Comparison of ENCODE assay signal across 10 cellular contexts in genomic region chr19:11538232-11539036, GRCh38. TPM values are rescaled to one million over a fixed set of nuclear protein-coding genes. Genes with fewer than 3 reads are reported as not detected.
DNase-seq lines count a peak whose midpoint lies in the region; ATAC-seq and TF ChIP-seq lines count a peak whose summit lies in the region.
"Had no signal": no experiment of that assay in that cellular context is flagged by ENCODE, and none has a peak within 500 bp of the region (broad histone marks: within the 10 kb centered on the region; RNA-seq: fewer than 3 reads in every experiment).

Gene CNN1, plus strand, starts transcription at chr19:11538851. Its CDS starts 77 bp downstream, at chr19:11538928.

- H3K36me3 ChIP-seq in mesenchymal stem cell (ENCODE audit: control insufficient read depth in 1 of 2, insufficient read depth in 2 of 2, low read depth in 1 of 2, low read length in 2 of 2) = no peaks in the 10 kb centered on the region

- peak within 1 kb of the TSS; percentile 91 for H4K91ac ChIP-seq in mesenchymal stem cell (ENCODE audit: low read length)

- H3K27me3 ChIP-seq in mesenchymal stem cell (ENCODE audit: control insufficient read depth in 1 of 2, insufficient read depth in 1 of 2, low read length in 2 of 2) = peaks cover 0 to 8% of the 10 kb centered on the region in 2 experiments

- H3K4ac ChIP-seq in mesenchymal stem cell (ENCODE audit: low read depth in 1 of 2, low read length in 2 of 2) = peak within 1 kb of the TSS; percentile 40 to 75

- no peak for TF ChIP-seq CTCF in endothelial cell (IDR thresholded peaks at IDR 0.05; ENCODE audit: unreplicated experiment)

- peak within 1 kb of the TSS; percentile 71 for H2BK120ac ChIP-seq in mesenchymal stem cell (ENCODE audit: low read depth, low read length)

- peak within 1 kb of the TSS; percentile 40 for H2AK5ac ChIP-seq in mesenchymal stem cell (ENCODE audit: low read length, severe bottlenecking)

- H2BK12ac ChIP-seq in mesenchymal stem cell (ENCODE audit: low read length in 2 of 2) = peak within 1 kb of the TSS; percentile 71 to 83

- H3K23ac ChIP-seq in mesenchymal stem cell (ENCODE audit: low read length in 2 of 2) = no peak within 1 kb of the TSS

- no peaks in the 10 kb centered on the region for H3K9me3 Mint-ChIP-seq in endothelial cell (ENCODE audit: unreplicated experiment)
- H3K9me3 Mint-ChIP-seq in activated CD4-positive, alpha-beta T cell treated with anti-CD3 and anti-CD28 coated beads for 36 hours (ENCODE audit: low read depth) = no peaks in the 10 kb centered on the region
- H3K9me3 Mint-ChIP-seq: activated naive CD4-positive, alpha-beta T cell treated with anti-CD3 and anti-CD28 coated beads, Interleukin-2, amount 50 U/mL, for 24 hours had no signal

- H3K9ac ChIP-seq in mesenchymal stem cell (ENCODE audit: low read length) = peak within 1 kb of the TSS; percentile 47

- WGBS in mesenchymal stem cell = 22% methylated on average over 19 of the region's 21 CpGs

- intact Hi-C loops in activated CD4-positive, alpha-beta T cell treated with anti-CD3 and anti-CD28 coated beads for 36 hours (cut with DNase I, micrococcal nuclease) = no loop called here

- peaks cover 13% of the 10 kb centered on the region for H3K27me3 Mint-ChIP-seq in endothelial cell (ENCODE audit: unreplicated experiment)
- H3K27me3 Mint-ChIP-seq in activated CD4-positive, alpha-beta T cell treated with anti-CD3 and anti-CD28 coated beads for 36 hours = peaks cover 19% of the 10 kb centered on the region

- H3K4me2 ChIP-seq in mesenchymal stem cell (ENCODE audit: low read length, poor library complexity, severe bottlenecking) = peak within 1 kb of the TSS; percentile 79

- peak within 1 kb of the TSS; percentile 48 for H3K27ac ChIP-seq in mesenchymal stem cell (ENCODE audit: low read length, poor library complexity, severe bottlenecking)
- H3K27ac ChIP-seq: 22Rv1 had no signal

- peak within 1 kb of the TSS; percentile 96 for H4K8ac ChIP-seq in mesenchymal stem cell (ENCODE audit: low read length)

- no peak within 1 kb of the TSS for H2BK5ac ChIP-seq in mesenchymal stem cell (ENCODE audit: low read depth, low read length, poor library complexity, severe bottlenecking)

- H2BK15ac ChIP-seq in mesenchymal stem cell (ENCODE audit: low read depth, poor library complexity, severe bottlenecking) = peak within 1 kb of the TSS; percentile 84

- no peak within 1 kb of the TSS for H3K14ac ChIP-seq in mesenchymal stem cell (ENCODE audit: low read length in 2 of 2)

- peaks cover 37% of the 10 kb centered on the region for H3K4me1 ChIP-seq in mesenchymal stem cell (ENCODE audit: control insufficient read depth, insufficient read depth, low read depth, low read length)

- no peaks in the 10 kb centered on the region for H3K9me3 ChIP-seq in mesenchymal stem cell (ENCODE audit: control insufficient read depth, low read length)

- peak within 1 kb of the TSS; percentile 39 to 43 for H3K4me3 ChIP-seq in mesenchymal stem cell (ENCODE audit: insufficient read depth in 1 of 2, low read depth in 1 of 2, low read length in 2 of 2)

- H3K18ac ChIP-seq in mesenchymal stem cell (ENCODE audit: low read depth in 1 of 2, low read length in 2 of 2) = peak within 1 kb of the TSS; percentile 72 to 86

- DNase-seq in DMS 273 (lab: John Stamatoyannopoulos, UW; ENCODE audit: unreplicated experiment) = peak; percentile 70
- no peak for DNase-seq in DMS 273 treated with DMSO at 0.1 percent for 48 hours (lab: John Stamatoyannopoulos, UW)
- DNase-seq in endothelial cell (ENCODE audit: low spot score) = peak; percentile 31
- peak; percentile 94 for DNase-seq in mesenchymal stem cell
- DNase-seq in ureter (ENCODE audit: low spot score) = peak; percentile 87
- DNase-seq in 8988T = no peak
- DNase-seq in activated CD4-positive, alpha-beta T cell treated with anti-CD3 and anti-CD28 coated beads for 36 hours = no peak

- POLR2A ChIA-PET in activated CD4-positive, alpha-beta T cell treated with anti-CD3 and anti-CD28 coated beads for 36 hours (lab: Charles Lee) = no interaction called here

- CTCF ChIA-PET in activated CD4-positive, alpha-beta T cell treated with anti-CD3 and anti-CD28 coated beads for 36 hours (lab: Charles Lee) = no interaction called here

- H3K79me1 ChIP-seq in mesenchymal stem cell (replicated peaks; ENCODE audit: low read length, poor library complexity, severe bottlenecking) = peaks cover 4% of the 10 kb centered on the region

- no peak for ATAC-seq in activated CD4-positive, alpha-beta T cell treated with anti-CD3 and anti-CD28 coated beads for 36 hours
- no peak for ATAC-seq in HG03432 (IDR thresholded peaks at IDR 0.05; ENCODE audit: unreplicated experiment)

- peak within 1 kb of the TSS; percentile 78 for H2AFZ ChIP-seq in mesenchymal stem cell (ENCODE audit: low read depth, low read length)

- no peak within 1 kb of the TSS for H3K27ac Mint-ChIP-seq in endothelial cell (ENCODE audit: unreplicated experiment)
- no peak within 1 kb of the TSS for H3K27ac Mint-ChIP-seq in activated CD4-positive, alpha-beta T cell treated with anti-CD3 and anti-CD28 coated beads for 36 hours
- H3K27ac Mint-ChIP-seq: activated naive CD4-positive, alpha-beta T cell treated with anti-CD3 and anti-CD28 coated beads, Interleukin-2, amount 50 U/mL, for 24 hours had no signal

- peaks cover 5% of the 10 kb centered on the region for H3K4me1 Mint-ChIP-seq in endothelial cell (ENCODE audit: unreplicated experiment)
- peaks cover 5% of the 10 kb centered on the region for H3K4me1 Mint-ChIP-seq in activated CD4-positive, alpha-beta T cell treated with anti-CD3 and anti-CD28 coated beads for 36 hours

- H3K36me3 Mint-ChIP-seq in endothelial cell (ENCODE audit: low read depth, unreplicated experiment) = no peaks in the 10 kb centered on the region
- no peaks in the 10 kb centered on the region for H3K36me3 Mint-ChIP-seq in activated CD4-positive, alpha-beta T cell treated with anti-CD3 and anti-CD28 coated beads for 36 hours (ENCODE audit: low read depth)
- H3K36me3 Mint-ChIP-seq: activated naive CD4-positive, alpha-beta T cell treated with anti-CD3 and anti-CD28 coated beads, Interleukin-2, amount 50 U/mL, for 24 hours had no signal

- peak within 1 kb of the TSS; percentile 62 for H3K4me3 Mint-ChIP-seq in endothelial cell (ENCODE audit: unreplicated experiment)
- H3K4me3 Mint-ChIP-seq in activated CD4-positive, alpha-beta T cell treated with anti-CD3 and anti-CD28 coated beads for 36 hours = no peak within 1 kb of the TSS
- H3K4me3 Mint-ChIP-seq: activated naive CD4-positive, alpha-beta T cell treated with anti-CD3 and anti-CD28 coated beads, Interleukin-2, amount 50 U/mL, for 24 hours had no signal

RNA-seq across cellular contexts. Expression of gene CNN1, which starts in this region (rescaled TPM):
- total RNA-seq in endothelial cell (ENCODE audit: unreplicated experiment) (1.5 TPM), ureter (301 TPM)
- 25.1 TPM for polyA plus RNA-seq in mesenchymal stem cell (2013, experiment 1 of 2)
- polyA plus RNA-seq in mesenchymal stem cell (2013, experiment 2 of 2) = 26.5 TPM
- total RNA-seq in activated CD4-positive, alpha-beta T cell treated with anti-CD3 and anti-CD28 coated beads for 36 hours = not detected

Comparison
In these comparisons a context has a peak if more than half of its experiments do, and no peak if none do; other contexts are left out.
1. RNA of gene CNN1 (total RNA-seq): 301 TPM in ureter (single experiment); 1.5 TPM in endothelial cell (single experiment) and not detected in activated CD4-positive, alpha-beta T cell treated with anti-CD3 and anti-CD28 coated beads for 36 hours; every median in the first group is over 100 times any median in the second.
2. DNase-seq: peak in DMS 273 (single experiment), endothelial cell (single experiment), mesenchymal stem cell (single experiment) and ureter (single experiment); none in DMS 273 treated with DMSO at 0.1 percent for 48 hours (single experiment), 8988T (single experiment) and activated CD4-positive, alpha-beta T cell treated with anti-CD3 and anti-CD28 coated beads for 36 hours (single experiment).